Comparison of ENCODE assay signal across 13 cellular contexts in genomic region chr21:33011462-33011861, GRCh38. TPM values are rescaled to one million over a fixed set of nuclear protein-coding genes. Genes with fewer than 3 reads are reported as not detected.
DNase-seq lines count a peak whose midpoint lies in the region; ATAC-seq and TF ChIP-seq lines count a peak whose summit lies in the region.
"Had no signal": no experiment of that assay in that cellular context is flagged by ENCODE, and none has a peak within 500 bp of the region (broad histone marks: within the 10 kb centered on the region; RNA-seq: fewer than 3 reads in every experiment).

No MANE protein-coding gene starts in this region.

- H3K27ac Mint-ChIP-seq in chondrocyte (ENCODE audit: unreplicated experiment) = peak overlapping the region; percentile 46
- H3K27ac Mint-ChIP-seq: mesothelial cell of epicardium had no signal

- peaks cover 52 to 54% of the 10 kb centered on the region in 2 experiments for H3K4me1 ChIP-seq in neutrophil (ENCODE audit: control insufficient read depth in 1 of 2, insufficient read depth in 1 of 2, low read depth in 1 of 2, low read length in 1 of 2)
- no peaks in the 10 kb centered on the region for H3K4me1 ChIP-seq in testis
- H3K4me1 ChIP-seq: body of pancreas had no signal

- peaks cover 5% of the 10 kb centered on the region for H3K4me1 Mint-ChIP-seq in chondrocyte (ENCODE audit: low read depth)
- H3K4me1 Mint-ChIP-seq: mesothelial cell of epicardium had no signal

- H3K27me3 ChIP-seq in neutrophil (peaks cover 25% of the 10 kb centered on the region), testis (no peaks in the 10 kb centered on the region)
- H3K27me3 ChIP-seq: body of pancreas had no signal

- H3K27me3 Mint-ChIP-seq in chondrocyte (ENCODE audit: low read depth) = peaks cover 37% of the 10 kb centered on the region

- peaks cover 7% of the 10 kb centered on the region for H3K9me3 Mint-ChIP-seq in chondrocyte (ENCODE audit: low read depth)

- intact Hi-C loops in testis (cut with DNase I; ENCODE audit: low total_unique reads) = no loop called here
- intact Hi-C loops in head of caudate nucleus (cut with DNase I) = no loop called here

- no peak for TF ChIP-seq POLR2A in testis (IDR thresholded peaks at IDR 0.05)

- H3K4me3 ChIP-seq in neutrophil (ENCODE audit: low read depth in 1 of 2, low read length in 1 of 2) (no peak overlapping the region), testis (no peak overlapping the region)
- H3K4me3 ChIP-seq: body of pancreas had no signal

- peak; percentile 73 for DNase-seq in COLO668 (lab: John Stamatoyannopoulos, UW; ENCODE audit: unreplicated experiment)
- peak; percentile 86 for DNase-seq in HPDE6-E6E7 (ENCODE audit: extremely low spot score)
- no peak for DNase-seq in chondrocyte (ENCODE audit: low spot score)
- no peak for DNase-seq in cortex of kidney (lab: John Stamatoyannopoulos, UW)
- no peak for DNase-seq in testis
- DNase-seq in head of caudate nucleus = no peak
- DNase-seq: NCI-H187; stimulated activated CD4-positive, alpha-beta T cell treated with anti-CD3 and anti-CD28 coated beads, Interleukin-12 subunit alpha, Interleukin-12 subunit beta, amount 100 ng/mL, for 4 hours; stimulated activated naive CD4-positive, alpha-beta T cell had no signal

- ATAC-seq in GM18502 (IDR thresholded peaks at IDR 0.05; ENCODE audit: poor library complexity, unreplicated experiment) = no peak
- ATAC-seq: body of pancreas had no signal

- H3K36me3 Mint-ChIP-seq in chondrocyte (ENCODE audit: low read depth) = no peaks in the 10 kb centered on the region
- H3K36me3 Mint-ChIP-seq: mesothelial cell of epicardium had no signal

- H3K9me3 ChIP-seq in neutrophil (no peaks in the 10 kb centered on the region), testis (no peaks in the 10 kb centered on the region)
- H3K9me3 ChIP-seq: body of pancreas had no signal

- no peaks in the 10 kb centered on the region for H3K36me3 ChIP-seq in neutrophil
- H3K36me3 ChIP-seq in testis (ENCODE audit: low read depth, missing control alignments) = no peaks in the 10 kb centered on the region

- WGBS in testis, 2 donors = 89 to 91% methylated on average over 3 of the region's 3 CpGs

- H3K27ac ChIP-seq in neutrophil (peak overlapping the region; percentile 68), testis (no peak overlapping the region)
- H3K27ac ChIP-seq: body of pancreas had no signal

- no peak overlapping the region for H3K4me3 Mint-ChIP-seq in chondrocyte (ENCODE audit: unreplicated experiment)
- H3K4me3 Mint-ChIP-seq: mesothelial cell of epicardium had no signal

- TF ChIP-seq CTCF in chondrocyte (IDR thresholded peaks at IDR 0.05) (no peak), neutrophil (IDR thresholded peaks at IDR 0.05) (no peak), testis (IDR thresholded peaks at IDR 0.05) (no peak)

RNA-seq across cellular contexts. Expression of gene OLIG2, which starts 14.3 kb away (rescaled TPM):
- total RNA-seq in chondrocyte = 0.36 to 0.50 TPM (median 0.46 TPM) in 3 replicates
- total RNA-seq in testis = not detected
- not detected for polyA plus RNA-seq in testis (ENCODE audit: insufficient read depth, low read depth, low replicate concordance)
- total RNA-seq: body of pancreas had no signal

RNA-seq across cellular contexts. Expression of gene OLIG1, which starts 58.5 kb away (rescaled TPM):
- total RNA-seq in chondrocyte = not detected in 3 replicates
- 1 to 10 TPM; 4.3 to 5.1 TPM for total RNA-seq in testis
- polyA plus RNA-seq in testis (ENCODE audit: insufficient read depth, low read depth, low replicate concordance) = 3.9 TPM
- total RNA-seq: body of pancreas, mesothelial cell of epicardium had no signal

Comparison
In these comparisons a context has a peak if more than half of its experiments do, and no peak if none do; other contexts are left out.
1. DNase-seq: peak in COLO668 (single experiment) and HPDE6-E6E7 (single experiment); none in chondrocyte (single experiment), cortex of kidney (single experiment), testis (single experiment) and head of caudate nucleus (0 of 42).